Comparison of ENCODE assay signal across 1 cellular context in the genomic region with DNA sequence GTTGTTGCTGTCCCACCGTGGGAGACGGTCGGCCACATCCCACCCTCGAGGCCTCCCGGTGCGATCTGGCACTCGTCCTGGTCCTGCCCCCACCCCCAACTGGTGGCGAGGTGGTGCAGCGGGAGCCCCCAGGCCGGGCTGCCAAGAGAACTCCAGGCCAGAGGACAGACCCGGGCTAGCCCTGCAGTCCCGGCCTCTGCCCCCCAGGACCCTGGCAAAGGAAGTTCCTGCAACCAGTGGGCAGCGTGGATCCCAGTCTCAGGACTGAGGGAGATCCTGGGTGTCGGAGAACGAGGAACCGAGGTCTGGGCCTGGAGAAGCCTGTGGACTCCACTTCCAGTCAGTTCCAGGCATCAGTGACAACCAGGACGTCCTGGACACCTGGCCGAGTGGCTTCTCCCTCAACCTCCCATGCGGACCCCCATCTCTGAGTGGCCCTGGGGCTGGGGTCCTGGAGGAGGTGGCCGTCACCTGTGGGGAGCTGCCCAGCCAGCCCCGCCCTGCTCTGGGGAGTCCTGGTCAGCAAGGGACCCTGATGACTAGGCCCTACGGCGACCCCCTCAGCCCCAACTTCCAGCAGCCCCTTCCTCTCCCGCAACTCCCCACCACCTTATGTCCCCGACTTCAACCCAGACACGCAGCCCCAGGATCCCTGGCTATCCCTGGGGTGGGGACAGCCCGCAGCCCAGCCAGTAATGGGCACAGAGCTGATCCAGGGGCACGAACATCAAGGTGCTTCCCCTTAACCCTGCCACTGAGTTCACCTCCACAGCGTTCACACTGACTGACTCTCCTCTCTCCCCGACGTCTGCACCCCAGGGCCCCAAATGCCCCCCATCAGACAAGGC.
A peak's percentile ranks its signal among the peaks of the same experiment; 100 is the strongest.
TF ChIP-seq lines count a peak whose summit lies in the region.

No MANE protein-coding gene starts in this region.

TF ChIP-seq in H1, 55 proteins besides CTCF, POLR2A, EP300 and RAD21:
- TF ChIP-seq CBX8 (IDR thresholded peaks at IDR 0.05; ENCODE audit: borderline replicate concordance, low read depth, low read length) (no peak), CEBPB (IDR thresholded peaks at IDR 0.05; ENCODE audit: low read depth, low read length) (no peak), GABPA (IDR thresholded peaks at IDR 0.05; ENCODE audit: borderline replicate concordance, insufficient read depth, low read length) (peak; percentile 34; the same call in 1 of the 2 replicates), ZNF274 (IDR thresholded peaks at IDR 0.05; ENCODE audit: borderline replicate concordance, extremely low read depth, low read length) (no peak), SP2 (IDR thresholded peaks at IDR 0.05; ENCODE audit: low read length) (no peak)
